ENCODE assay signal across 19 cellular contexts in the genomic region with DNA sequence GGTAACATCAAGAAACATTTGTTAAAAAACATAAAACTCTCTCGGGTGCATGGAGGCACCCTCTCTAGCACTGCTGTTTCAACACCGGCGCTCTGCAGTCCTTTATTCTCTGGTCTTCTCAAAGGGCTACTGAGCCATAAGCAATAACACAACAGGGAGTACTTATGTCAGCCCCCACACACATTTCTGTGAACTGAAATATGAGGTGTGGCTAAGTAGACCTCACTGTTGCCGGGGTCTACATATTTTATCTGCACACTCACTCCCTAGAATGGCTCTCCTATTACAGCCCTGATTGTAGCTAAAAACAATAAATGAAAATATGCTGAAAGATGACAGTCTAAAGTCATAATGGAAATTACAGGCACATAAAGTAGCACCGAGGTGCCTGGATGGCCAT.
DNase-seq lines count a peak whose midpoint lies in the region; ATAC-seq, FAIRE-seq and TF ChIP-seq lines count a peak whose summit lies in the region.
"Had no signal": no experiment of that assay in that cellular context is flagged by ENCODE, and none has a peak within 500 bp of the region (broad histone marks: within the 10 kb centered on the region; RNA-seq: fewer than 3 reads in every experiment).

No MANE protein-coding gene starts in this region.

- no peak for ATAC-seq in esophagus mucosa
- ATAC-seq: HepG2 had no signal

- no peaks in the 10 kb centered on the region for H3K9me3 ChIP-seq in GM23248 (ENCODE audit: low read depth)
- no peaks in the 10 kb centered on the region for H3K9me3 ChIP-seq in astrocyte (ENCODE audit: insufficient read depth, low read depth, low read length)
- H3K9me3 ChIP-seq in trophoblast cell (ENCODE audit: insufficient read depth, low read depth, low read length), result no peaks in the 10 kb centered on the region
- H3K9me3 ChIP-seq: BLaER1 treated with 17β-estradiol and CSF1 and Interleukin-3, amounts not matched to agents 10 nM and 100 nM had no signal

- BruUV-seq in MCF 10A (replicated peaks; lab: Mats Ljungman, UMichigan), result no TSS peak

- intact Hi-C loops in MCF 10A (cut with micrococcal nuclease), result no loop called here

- H3K36me3 Mint-ChIP-seq in astrocyte (ENCODE audit: low read depth, unreplicated experiment), result no peaks in the 10 kb centered on the region
- H3K36me3 Mint-ChIP-seq in MCF 10A (ENCODE audit: insufficient read depth, unreplicated experiment), result no peaks in the 10 kb centered on the region
- H3K36me3 Mint-ChIP-seq: CD8-positive, alpha-beta memory T cell had no signal

- peak overlapping the region; percentile 39 for H2AFZ ChIP-seq in GM23248
- no peak overlapping the region for H2AFZ ChIP-seq in astrocyte (ENCODE audit: low read depth, low read length)
- H2AFZ ChIP-seq in trophoblast cell (ENCODE audit: insufficient read depth, low read length, poor library complexity), result no peak overlapping the region

- H3K4ac ChIP-seq in trophoblast cell (ENCODE audit: low read depth, low read length), result no peak overlapping the region

- no peak overlapping the region for H3K14ac ChIP-seq in trophoblast cell (ENCODE audit: low read length)

- TF ChIP-seq POLR2A in GM12892 (IDR thresholded peaks at IDR 0.05; ENCODE audit: low read depth, low read length), result no peak

- 19 to 22% methylated on average over 5 of the region's 5 CpGs for WGBS in GM23248 (ENCODE audit: low coverage in 1 of 2, low lambda C conversion rate in 2 of 2, missing lambda C conversion rate in 2 of 2), 2 experiments
- WGBS in trophoblast cell (ENCODE audit: extremely low coverage, insufficient coverage, insufficient read length), result no CpG with 5 or more reads among the region's 5 CpGs

- in situ Hi-C loops in GM23248 (cut with MboI), result no loop called here

- no peak overlapping the region for H2AK5ac ChIP-seq in trophoblast cell (ENCODE audit: low read length)

- FAIRE-seq in astrocyte (lab: Jason Lieb, UNC), result no peak
- no peak for FAIRE-seq in GM12892 (lab: Jason Lieb, UNC)
- FAIRE-seq: G401.6, GM12891, GM18507, H1, HepG2 had no signal

- H3K79me2 ChIP-seq in GM23248 (ENCODE audit: insufficient read depth), result no peaks in the 10 kb centered on the region
- H3K79me2 ChIP-seq in astrocyte (ENCODE audit: insufficient read depth, low read length), result no peaks in the 10 kb centered on the region
- H3K79me2 ChIP-seq in trophoblast cell (ENCODE audit: control insufficient read depth, insufficient read depth, low read length, poor library complexity), result no peaks in the 10 kb centered on the region

- POLR2A ChIA-PET in MCF 10A (lab: Yijun Ruan, JAX), result no interaction called here

- H3K27me3 ChIP-seq in GM23248 (replicated peaks; ENCODE audit: insufficient read depth) (no peaks in the 10 kb centered on the region), astrocyte (ENCODE audit: insufficient read depth, low read length) (no peaks in the 10 kb centered on the region), trophoblast cell (ENCODE audit: insufficient read depth, low read length) (no peaks in the 10 kb centered on the region)
- H3K27me3 ChIP-seq: BLaER1 treated with 17β-estradiol and CSF1 and Interleukin-3, amounts not matched to agents 10 nM and 100 nM had no signal

- H4K12ac ChIP-seq in trophoblast cell (ENCODE audit: low read depth, low read length), result no peak overlapping the region

- H3K27me3 Mint-ChIP-seq in astrocyte (ENCODE audit: low read depth, unreplicated experiment) (no peaks in the 10 kb centered on the region), MCF 10A (ENCODE audit: insufficient read depth, unreplicated experiment) (no peaks in the 10 kb centered on the region)
- H3K27me3 Mint-ChIP-seq: B cell; CD8-positive, alpha-beta memory T cell had no signal

- H4K20me1 ChIP-seq in GM23248 (ENCODE audit: insufficient read depth) (no peaks in the 10 kb centered on the region), astrocyte (ENCODE audit: insufficient read depth, low read length) (no peaks in the 10 kb centered on the region)
- H4K20me1 ChIP-seq: BLaER1 treated with 17β-estradiol and CSF1 and Interleukin-3, amounts not matched to agents 10 nM and 100 nM had no signal

- no peak overlapping the region for H3K4me3 ChIP-seq in GM23248
- H3K4me3 ChIP-seq in astrocyte (ENCODE audit: insufficient read depth, low read depth, low read length), result no peak overlapping the region
- no peak overlapping the region for H3K4me3 ChIP-seq in trophoblast cell (ENCODE audit: low read depth, low read length)
- H3K4me3 ChIP-seq: BLaER1 treated with 17β-estradiol and CSF1 and Interleukin-3, amounts not matched to agents 10 nM and 100 nM had no signal

- H3K4me2 ChIP-seq in GM23248 (ENCODE audit: unreplicated experiment), result no peak overlapping the region
- H3K4me2 ChIP-seq in astrocyte (ENCODE audit: low read length), result no peak overlapping the region
- no peak overlapping the region for H3K4me2 ChIP-seq in trophoblast cell (ENCODE audit: low read length)
- H3K4me2 ChIP-seq: BLaER1 treated with 17β-estradiol and CSF1 and Interleukin-3, amounts not matched to agents 10 nM and 100 nM had no signal

- H3K27ac ChIP-seq in GM23248, result no peak overlapping the region
- no peak overlapping the region for H3K27ac ChIP-seq in astrocyte (ENCODE audit: low read depth, low read length)
- no peak overlapping the region for H3K27ac ChIP-seq in trophoblast cell (ENCODE audit: low read depth, low read length)
- H3K27ac ChIP-seq: BLaER1 treated with 17β-estradiol and CSF1 and Interleukin-3, amounts not matched to agents 10 nM and 100 nM had no signal

- no peaks in the 10 kb centered on the region for H3K9me2 ChIP-seq in GM23248 (ENCODE audit: insufficient read depth)

- no peaks in the 10 kb centered on the region for H3F3A ChIP-seq in GM23248 (ENCODE audit: insufficient read depth)

- H4K8ac ChIP-seq in trophoblast cell (ENCODE audit: low read depth, low read length), result no peak overlapping the region

- no peak for TF ChIP-seq CTCF in astrocyte (IDR thresholded peaks at IDR 0.05; ENCODE audit: insufficient read depth, low read depth, low read length)
- TF ChIP-seq CTCF in MCF 10A (IDR thresholded peaks at IDR 0.05; ENCODE audit: unreplicated experiment), result no peak

- H2BK120ac ChIP-seq in trophoblast cell (ENCODE audit: insufficient read depth, low read length, poor library complexity), result no peak overlapping the region

- peaks cover 3% of the 10 kb centered on the region for H3K79me1 ChIP-seq in trophoblast cell (ENCODE audit: low read length)

- H3K4me1 Mint-ChIP-seq in astrocyte (ENCODE audit: low read depth, unreplicated experiment), result peaks cover 36% of the 10 kb centered on the region
- peaks cover 17% of the 10 kb centered on the region for H3K4me1 Mint-ChIP-seq in MCF 10A (ENCODE audit: insufficient read depth, unreplicated experiment)
- H3K4me1 Mint-ChIP-seq: B cell; CD8-positive, alpha-beta memory T cell had no signal

- no peak overlapping the region for H3K9ac ChIP-seq in GM23248
- no peak overlapping the region for H3K9ac ChIP-seq in astrocyte (ENCODE audit: low read length)
- no peak overlapping the region for H3K9ac ChIP-seq in trophoblast cell (ENCODE audit: low read length)
- H3K9ac ChIP-seq: BLaER1 treated with 17β-estradiol and CSF1 and Interleukin-3, amounts not matched to agents 10 nM and 100 nM had no signal

- DNase-seq in GM23248 (no peak), astrocyte (ENCODE audit: low read depth) (peak; percentile 56), iris pigment epithelial cell (ENCODE audit: low read depth) (peak; percentile 6), trophoblast cell (no peak), OCI-M1 (lab: John Stamatoyannopoulos, UW) (no peak), MCF 10A (ENCODE audit: unreplicated experiment) (no peak), GM12892 (ENCODE audit: insufficient read length) (no peak)
- DNase-seq: 8988T; CD8-positive, alpha-beta memory T cell; COR-L47; H9 had no signal

- H3K27ac Mint-ChIP-seq in astrocyte (ENCODE audit: unreplicated experiment), result peak overlapping the region; percentile 43
- no peak overlapping the region for H3K27ac Mint-ChIP-seq in MCF 10A (ENCODE audit: low read depth, unreplicated experiment)
- H3K27ac Mint-ChIP-seq: B cell; CD8-positive, alpha-beta memory T cell had no signal

- peak overlapping the region; percentile 2 for H2BK12ac ChIP-seq in trophoblast cell (ENCODE audit: low read length)

- H4K91ac ChIP-seq in trophoblast cell (ENCODE audit: low read depth, low read length), result no peak overlapping the region

- H3K4me1 ChIP-seq in GM23248 (ENCODE audit: insufficient read depth) (peaks cover 18% of the 10 kb centered on the region), astrocyte (ENCODE audit: insufficient read depth, low read length) (peaks cover 24% of the 10 kb centered on the region), trophoblast cell (ENCODE audit: control insufficient read depth in 1 of 2, insufficient read depth in 2 of 2, low read length in 2 of 2) (peaks cover 2 to 4% of the 10 kb centered on the region in 2 experiments)

- H3K4me3 Mint-ChIP-seq in astrocyte (ENCODE audit: unreplicated experiment) (no peak overlapping the region), MCF 10A (ENCODE audit: unreplicated experiment) (no peak overlapping the region)
- H3K4me3 Mint-ChIP-seq: B cell; CD8-positive, alpha-beta memory T cell; H9 had no signal

- H3K36me3 ChIP-seq in GM23248 (ENCODE audit: low read depth), result no peaks in the 10 kb centered on the region
- H3K36me3 ChIP-seq in astrocyte (ENCODE audit: insufficient read depth, low read length), result no peaks in the 10 kb centered on the region
- H3K36me3 ChIP-seq in trophoblast cell (ENCODE audit: control insufficient read depth in 1 of 2, insufficient read depth in 2 of 2, low read length in 2 of 2), result no peaks in the 10 kb centered on the region
- H3K36me3 ChIP-seq: BLaER1 treated with 17β-estradiol and CSF1 and Interleukin-3, amounts not matched to agents 10 nM and 100 nM had no signal

- H3K18ac ChIP-seq in trophoblast cell (ENCODE audit: low read length), result no peak overlapping the region

- no peak overlapping the region for H3K23ac ChIP-seq in trophoblast cell (ENCODE audit: low read length)

- no peak overlapping the region for H2BK5ac ChIP-seq in trophoblast cell (ENCODE audit: low read depth, low read length, poor library complexity)

- CTCF ChIA-PET in MCF 10A (lab: Yijun Ruan, JAX), result no interaction called here

- no peaks in the 10 kb centered on the region for H3K9me3 Mint-ChIP-seq in astrocyte (ENCODE audit: unreplicated experiment)
- H3K9me3 Mint-ChIP-seq in MCF 10A (ENCODE audit: unreplicated experiment), result no peaks in the 10 kb centered on the region
- H3K9me3 Mint-ChIP-seq: H9 had no signal

Comparison
In these comparisons a context has a peak if more than half of its experiments do, and no peak if none do; other contexts are left out.
1. DNase-seq: peak in astrocyte (single experiment) and iris pigment epithelial cell (single experiment); none in GM23248 (single experiment), trophoblast cell (0 of 2), OCI-M1 (single experiment), MCF 10A (single experiment) and GM12892 (single experiment).